ENCODE assay signal across 9 cellular contexts in the genomic region with DNA sequence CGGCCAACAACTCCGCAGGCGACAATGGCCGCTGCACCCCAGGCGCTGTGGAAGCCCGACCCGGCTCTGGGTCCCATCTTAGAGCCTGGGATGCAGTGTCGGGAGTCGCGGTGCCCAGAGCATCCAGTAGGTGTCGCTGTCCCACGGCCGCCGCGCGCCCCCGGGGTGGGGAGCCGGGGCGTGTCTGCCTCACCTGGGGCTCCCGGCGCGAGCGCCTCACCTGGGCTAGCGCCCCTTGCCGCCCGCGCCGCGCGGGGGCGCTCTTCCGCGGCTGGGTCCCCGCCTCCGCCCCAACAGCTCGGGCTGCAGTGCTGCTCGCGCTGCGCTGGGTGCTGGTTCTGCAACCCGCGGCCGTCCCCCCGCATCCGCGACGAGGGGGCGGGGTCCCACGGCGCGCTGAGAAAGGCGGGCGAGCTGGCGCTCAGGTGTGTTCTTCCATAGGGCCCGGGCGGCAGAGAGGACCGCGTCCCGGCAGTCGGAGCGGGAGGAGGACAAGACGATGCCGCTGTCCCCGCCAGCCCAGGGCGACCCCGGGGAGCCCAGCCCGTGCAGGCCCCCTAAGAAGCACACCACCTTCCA. TPM values are rescaled to one million over a fixed set of nuclear protein-coding genes. Genes with fewer than 3 reads are reported as not detected.
DNase-seq lines count a peak whose midpoint lies in the region; FAIRE-seq and TF ChIP-seq lines count a peak whose summit lies in the region.
"Had no signal": no experiment of that assay in that cellular context is flagged by ENCODE, and none has a peak within 500 bp of the region (broad histone marks: within the 10 kb centered on the region; RNA-seq: fewer than 3 reads in every experiment).

Gene CRYBG1, plus strand, starts transcription at position 308 of the 579 bp plus-strand sequence. Its CDS starts 192 bp downstream, at position 500.

- H3K4me3 ChIP-seq in WERI-Rb-1 (ENCODE audit: low read depth, low read length) (peak within 1 kb of the TSS; percentile 35), breast epithelium (peak within 1 kb of the TSS; percentile 31 to 82 (median 79))

- peak; percentile 70 for DNase-seq in D721Med (ENCODE audit: insufficient read length, low spot score)
- peak; percentile 3 for DNase-seq in GOT3 (lab: John Stamatoyannopoulos, UW)
- DNase-seq in NCI-H1436 treated with DMSO at 0.1 percent for 48 hours (lab: John Stamatoyannopoulos, UW): peak; percentile 34
- peak; percentile 77 for DNase-seq in WERI-Rb-1
- DNase-seq in breast epithelium (ENCODE audit: low spot score in 2 of 2): peak; percentile 80 to 83
- DNase-seq in islet precursor cell: peak; percentile 93
- DNase-seq in stimulated activated CD4-positive, alpha-beta T cell treated with anti-CD3 and anti-CD28 coated beads, Interleukin-15, amount 100 ng/mL, for 1 hour (ENCODE audit: low read depth in 1 of 2, low spot score in 1 of 2): peak; percentile 38 to 56
- DNase-seq in OCI-M2 (lab: John Stamatoyannopoulos, UW; ENCODE audit: unreplicated experiment): no peak

- FAIRE-seq in D721Med (lab: Jason Lieb, UNC): no peak
- FAIRE-seq: colon had no signal

- H3K9me3 ChIP-seq in WERI-Rb-1 (ENCODE audit: severe bottlenecking): peaks cover 2% of the 10 kb centered on the region
- H3K9me3 ChIP-seq in breast epithelium: no peaks in the 10 kb centered on the region

- TF ChIP-seq CTCF in D721Med (IDR thresholded peaks at IDR 0.05; ENCODE audit: insufficient read depth, missing control alignments) (peak; percentile 62), WERI-Rb-1 (IDR thresholded peaks at IDR 0.05; ENCODE audit: low read depth, low read length) (peak; percentile 89), breast epithelium (IDR thresholded peaks at IDR 0.05) (peak; percentile 73 to 90 (median 87))

- no peak for TF ChIP-seq POLR2A in breast epithelium (IDR thresholded peaks at IDR 0.05)

- H3K27ac ChIP-seq in WERI-Rb-1: no peak within 1 kb of the TSS
- peak within 1 kb of the TSS; percentile 76 to 83 for H3K27ac ChIP-seq in breast epithelium

- intact Hi-C loops in breast epithelium (cut with DNase I; ENCODE audit: low total_unique reads): no loop called here

- no peaks in the 10 kb centered on the region for H3K27me3 ChIP-seq in WERI-Rb-1 (ENCODE audit: insufficient read depth, low read depth, severe bottlenecking)
- peaks cover 0 to 4% of the 10 kb centered on the region in 2 donors for H3K27me3 ChIP-seq in breast epithelium

- H3K4me1 ChIP-seq in breast epithelium: no peaks in the 10 kb centered on the region

- no peaks in the 10 kb centered on the region for H3K36me3 ChIP-seq in WERI-Rb-1
- no peaks in the 10 kb centered on the region for H3K36me3 ChIP-seq in breast epithelium

RNA-seq across cellular contexts. Expression of gene CRYBG1, which starts in this region (rescaled TPM):
- total RNA-seq in breast epithelium: 100 to 1,000 TPM in 1 of 3 donors, 10 to 100 TPM in 2; 30.9 to 142 (median 38.3) TPM
